8 cellular contexts compared by ENCODE assay signal in the genomic region with DNA sequence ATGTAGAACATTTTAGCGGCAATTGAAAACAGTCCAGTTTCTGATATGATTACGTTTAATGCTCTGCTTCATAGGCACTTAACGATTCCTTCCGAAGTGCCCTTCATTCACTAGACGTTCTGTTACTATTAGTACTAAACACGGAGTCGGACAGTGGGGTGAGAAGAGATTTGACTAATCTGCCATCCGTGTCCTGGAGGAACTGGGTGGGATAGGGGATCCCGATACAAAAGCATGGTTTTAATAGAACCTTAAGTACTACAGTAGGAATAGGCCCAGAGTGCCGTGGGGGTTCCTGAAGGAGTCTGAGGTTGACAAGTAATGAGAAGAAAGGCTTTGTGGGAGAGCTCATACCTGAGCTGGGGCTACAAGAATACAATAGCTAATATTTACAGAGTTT. TPM values are rescaled to one million over a fixed set of nuclear protein-coding genes. Genes with fewer than 3 reads are reported as not detected.
A peak's percentile ranks its signal among the peaks of the same experiment; 100 is the strongest.
DNase-seq lines count a peak whose midpoint lies in the region; ATAC-seq, FAIRE-seq and TF ChIP-seq lines count a peak whose summit lies in the region.

No MANE protein-coding gene starts in this region.

- WGBS in thymus = 51% methylated on average over 10 of the region's 10 CpGs

- H3K27ac ChIP-seq in kidney (ENCODE audit: low read depth in 2 of 2, low read length in 2 of 2) (no peak overlapping the region), thymus (ENCODE audit: low read depth) (no peak overlapping the region)

- peaks cover 6% of the 10 kb centered on the region for H3K36me3 Mint-ChIP-seq in activated CD8-positive, alpha-beta memory T cell treated with anti-CD3 and anti-CD28 coated beads, Interleukin-2, amount 10 ng/mL, durations not matched to agents 7 days and 5 days
- peaks cover 12% of the 10 kb centered on the region for H3K36me3 Mint-ChIP-seq in activated T-helper 1 cell treated with anti-CD3 and anti-CD28 coated beads, Interleukin-12 subunit alpha, Interleukin-12 subunit beta, Interleukin-2, Interleukin-4 antibody, amounts not matched to agents 30 ng/mL and 10 ng/mL and 1 ng/mL, durations not matched to agents 14 hours and 24 hours and 36 hours (ENCODE audit: low read depth)

- H3K36me3 ChIP-seq in kidney (ENCODE audit: control insufficient read depth in 1 of 2, insufficient read depth in 2 of 2, low read length in 2 of 2) (no peaks in the 10 kb centered on the region), thymus (ENCODE audit: control insufficient read depth, insufficient read depth) (no peaks in the 10 kb centered on the region)

- FAIRE-seq in kidney (lab: Jason Lieb, UNC) = no peak

- DNase-seq in activated CD8-positive, alpha-beta memory T cell treated with anti-CD3 and anti-CD28 coated beads, Interleukin-2, amount 10 ng/mL, durations not matched to agents 7 days and 5 days = no peak
- DNase-seq in activated CD8-positive, alpha-beta memory T cell treated with anti-CD3 and anti-CD28 coated beads, Interleukin-2, amount 50 U/mL, for 48 hours = no peak
- no peak for DNase-seq in activated T-helper 1 cell treated with anti-CD3 and anti-CD28 coated beads, Interleukin-12 subunit alpha, Interleukin-12 subunit beta, Interleukin-2, Interleukin-4 antibody, amounts not matched to agents 30 ng/mL and 10 ng/mL and 1 ng/mL, durations not matched to agents 14 hours and 24 hours and 36 hours (ENCODE audit: low spot score)
- no peak for DNase-seq in kidney
- no peak for DNase-seq in stimulated activated CD4-positive, alpha-beta T cell treated with anti-CD3 and anti-CD28 coated beads, Interleukin-2, amount 100 ng/mL, for 48 hours
- DNase-seq in activated effector memory CD4-positive, alpha-beta T cell treated with anti-CD3 and anti-CD28 coated beads, Interleukin-2, amount 50 U/mL, for 16 hours = no peak

- H3K4me1 ChIP-seq in kidney (ENCODE audit: control insufficient read depth in 1 of 2, insufficient read depth in 1 of 2, low read depth in 1 of 2, low read length in 2 of 2) (peaks cover 0 to 15% of the 10 kb centered on the region in 2 donors), thymus (ENCODE audit: control insufficient read depth, insufficient read depth, low read length) (peaks cover 12% of the 10 kb centered on the region)

- peak overlapping the region; percentile 95 for H3K4me3 Mint-ChIP-seq in activated CD8-positive, alpha-beta memory T cell treated with anti-CD3 and anti-CD28 coated beads, Interleukin-2, amount 10 ng/mL, durations not matched to agents 7 days and 5 days
- peak overlapping the region; percentile 99 for H3K4me3 Mint-ChIP-seq in activated T-helper 1 cell treated with anti-CD3 and anti-CD28 coated beads, Interleukin-12 subunit alpha, Interleukin-12 subunit beta, Interleukin-2, Interleukin-4 antibody, amounts not matched to agents 30 ng/mL and 10 ng/mL and 1 ng/mL, durations not matched to agents 14 hours and 24 hours and 36 hours

- no peaks in the 10 kb centered on the region for H3K27me3 ChIP-seq in thymus (ENCODE audit: control insufficient read depth, insufficient read depth)

- no peak for ATAC-seq in activated CD8-positive, alpha-beta memory T cell treated with anti-CD3 and anti-CD28 coated beads, Interleukin-2, amount 10 ng/mL, durations not matched to agents 7 days and 5 days
- no peak for ATAC-seq in HG03045 (IDR thresholded peaks at IDR 0.05; ENCODE audit: unreplicated experiment)

- peaks cover 1% of the 10 kb centered on the region for H3K9me3 Mint-ChIP-seq in activated CD8-positive, alpha-beta memory T cell treated with anti-CD3 and anti-CD28 coated beads, Interleukin-2, amount 10 ng/mL, durations not matched to agents 7 days and 5 days (ENCODE audit: low read depth)
- peaks cover 11% of the 10 kb centered on the region for H3K9me3 Mint-ChIP-seq in activated T-helper 1 cell treated with anti-CD3 and anti-CD28 coated beads, Interleukin-12 subunit alpha, Interleukin-12 subunit beta, Interleukin-2, Interleukin-4 antibody, amounts not matched to agents 30 ng/mL and 10 ng/mL and 1 ng/mL, durations not matched to agents 14 hours and 24 hours and 36 hours

- CTCF ChIA-PET in activated CD8-positive, alpha-beta memory T cell treated with anti-CD3 and anti-CD28 coated beads, Interleukin-2, amount 10 ng/mL, durations not matched to agents 7 days and 5 days (lab: Charles Lee) = interaction anchor here (0.7 to 0.8 kb wide), 3 partner anchors 73 to 344 kb away, joined by 3 to 4 read pairs (median 3); no protein-coding TSS in a partner anchor

- intact Hi-C loops in activated T-helper 1 cell treated with anti-CD3 and anti-CD28 coated beads, Interleukin-12 subunit alpha, Interleukin-12 subunit beta, Interleukin-2, Interleukin-4 antibody, amounts not matched to agents 30 ng/mL and 10 ng/mL and 1 ng/mL, durations not matched to agents 14 hours and 24 hours and 36 hours (cut with micrococcal nuclease) = loop anchor here (1.0 to 10.0 kb wide), 3 partner anchors 98 to 502 kb away; a partner anchor contains a TSS
- intact Hi-C loops in kidney (cut with DNase I) = no loop called here

- H3K9me3 ChIP-seq in kidney (ENCODE audit: control insufficient read depth in 1 of 2, low read length in 2 of 2) (peaks cover 0 to under 1% of the 10 kb centered on the region in 2 donors), thymus (ENCODE audit: control insufficient read depth) (no peaks in the 10 kb centered on the region)

- TF ChIP-seq CTCF in kidney (IDR thresholded peaks at IDR 0.05; ENCODE audit: borderline replicate concordance, extremely low read depth, insufficient read depth) = no peak

- peak overlapping the region; percentile 88 for H3K27ac Mint-ChIP-seq in activated CD8-positive, alpha-beta memory T cell treated with anti-CD3 and anti-CD28 coated beads, Interleukin-2, amount 10 ng/mL, durations not matched to agents 7 days and 5 days
- peak overlapping the region; percentile 96 for H3K27ac Mint-ChIP-seq in activated T-helper 1 cell treated with anti-CD3 and anti-CD28 coated beads, Interleukin-12 subunit alpha, Interleukin-12 subunit beta, Interleukin-2, Interleukin-4 antibody, amounts not matched to agents 30 ng/mL and 10 ng/mL and 1 ng/mL, durations not matched to agents 14 hours and 24 hours and 36 hours

- no peaks in the 10 kb centered on the region for H3K27me3 Mint-ChIP-seq in activated CD8-positive, alpha-beta memory T cell treated with anti-CD3 and anti-CD28 coated beads, Interleukin-2, amount 10 ng/mL, durations not matched to agents 7 days and 5 days
- H3K27me3 Mint-ChIP-seq in activated T-helper 1 cell treated with anti-CD3 and anti-CD28 coated beads, Interleukin-12 subunit alpha, Interleukin-12 subunit beta, Interleukin-2, Interleukin-4 antibody, amounts not matched to agents 30 ng/mL and 10 ng/mL and 1 ng/mL, durations not matched to agents 14 hours and 24 hours and 36 hours (ENCODE audit: insufficient read depth) = no peaks in the 10 kb centered on the region

- peaks cover 19% of the 10 kb centered on the region for H3K4me1 Mint-ChIP-seq in activated CD8-positive, alpha-beta memory T cell treated with anti-CD3 and anti-CD28 coated beads, Interleukin-2, amount 10 ng/mL, durations not matched to agents 7 days and 5 days
- H3K4me1 Mint-ChIP-seq in activated T-helper 1 cell treated with anti-CD3 and anti-CD28 coated beads, Interleukin-12 subunit alpha, Interleukin-12 subunit beta, Interleukin-2, Interleukin-4 antibody, amounts not matched to agents 30 ng/mL and 10 ng/mL and 1 ng/mL, durations not matched to agents 14 hours and 24 hours and 36 hours (ENCODE audit: low read depth) = peaks cover 24% of the 10 kb centered on the region

- peak overlapping the region; percentile 72 to 79 for H3K9ac ChIP-seq in kidney (ENCODE audit: low read length in 2 of 2)

- peak overlapping the region; percentile 88 to 99 for H3K4me3 ChIP-seq in kidney (ENCODE audit: low read length in 2 of 2)
- peak overlapping the region; percentile 64 for H3K4me3 ChIP-seq in thymus (ENCODE audit: low read length)

RNA-seq across cellular contexts. Expression of a gene that starts 0.6 kb away (rescaled TPM):
- 1 to 10 TPM in 1 of 2 experiments, under 1 TPM in 1; 0.96 to 3.8 TPM for total RNA-seq in activated CD8-positive, alpha-beta memory T cell treated with anti-CD3 and anti-CD28 coated beads, Interleukin-2, amount 10 ng/mL, durations not matched to agents 7 days and 5 days
- total RNA-seq in activated T-helper 1 cell treated with anti-CD3 and anti-CD28 coated beads, Interleukin-12 subunit alpha, Interleukin-12 subunit beta, Interleukin-2, Interleukin-4 antibody, amounts not matched to agents 30 ng/mL and 10 ng/mL and 1 ng/mL, durations not matched to agents 14 hours and 24 hours and 36 hours = 4.9 and 5.3 TPM in 2 replicates
- 29.6 TPM for total RNA-seq in kidney
- polyA plus RNA-seq in kidney (ENCODE audit: insufficient read depth, low read depth, low replicate concordance) = 121 TPM
- polyA plus RNA-seq in thymus = 26.8 TPM

RNA-seq across cellular contexts. Expression of a gene that starts 0.7 kb away (rescaled TPM):
- total RNA-seq in activated CD8-positive, alpha-beta memory T cell treated with anti-CD3 and anti-CD28 coated beads, Interleukin-2, amount 10 ng/mL, durations not matched to agents 7 days and 5 days = 10 to 100 TPM; 15.3 to 18.2 TPM
- total RNA-seq in activated T-helper 1 cell treated with anti-CD3 and anti-CD28 coated beads, Interleukin-12 subunit alpha, Interleukin-12 subunit beta, Interleukin-2, Interleukin-4 antibody, amounts not matched to agents 30 ng/mL and 10 ng/mL and 1 ng/mL, durations not matched to agents 14 hours and 24 hours and 36 hours = 18.6 and 20.3 TPM in 2 replicates
- 20.7 TPM for total RNA-seq in kidney
- 6.9 TPM for polyA plus RNA-seq in kidney (ENCODE audit: insufficient read depth, low read depth, low replicate concordance)
- polyA plus RNA-seq in thymus = 14.0 TPM

RNA-seq across cellular contexts. Expression of a gene that starts 13.3 kb away (rescaled TPM):
- total RNA-seq in activated CD8-positive, alpha-beta memory T cell treated with anti-CD3 and anti-CD28 coated beads, Interleukin-2, amount 10 ng/mL, durations not matched to agents 7 days and 5 days = 1 to 10 TPM in 1 of 2 experiments, under 1 TPM in 1; 0.59 to 1.0 TPM
- total RNA-seq in activated T-helper 1 cell treated with anti-CD3 and anti-CD28 coated beads, Interleukin-12 subunit alpha, Interleukin-12 subunit beta, Interleukin-2, Interleukin-4 antibody, amounts not matched to agents 30 ng/mL and 10 ng/mL and 1 ng/mL, durations not matched to agents 14 hours and 24 hours and 36 hours = 0.15 and 0.36 TPM in 2 replicates
- 2.3 TPM for total RNA-seq in kidney
- polyA plus RNA-seq in kidney (ENCODE audit: insufficient read depth, low read depth, low replicate concordance) (2.4 TPM), thymus (0.55 TPM)
